ENCODE assay signal across 9 cellular contexts in genomic region chr17:45145035-45145389, GRCh38. TPM values are rescaled to one million over a fixed set of nuclear protein-coding genes. Genes with fewer than 3 reads are reported as not detected.
DNase-seq lines count a peak whose midpoint lies in the region; ATAC-seq, FAIRE-seq and TF ChIP-seq lines count a peak whose summit lies in the region.
"Had no signal": no experiment of that assay in that cellular context is flagged by ENCODE, and none has a peak within 500 bp of the region (broad histone marks: within the 10 kb centered on the region; RNA-seq: fewer than 3 reads in every experiment).

No MANE protein-coding gene starts in this region.

- H4K91ac ChIP-seq in H1 (replicated peaks; ENCODE audit: insufficient read length, low read length) = no peak overlapping the region

- H3K4ac ChIP-seq in H1 (replicated peaks; ENCODE audit: insufficient read length, low read depth, low read length) = peak overlapping the region; percentile 41

- H3K4me1 Mint-ChIP-seq in activated naive CD4-positive, alpha-beta T cell treated with anti-CD3 and anti-CD28 coated beads, Interleukin-2, amount 50 U/mL, for 24 hours = peaks cover 46% of the 10 kb centered on the region
- peaks cover 36 to 40% of the 10 kb centered on the region in 2 donors for H3K4me1 Mint-ChIP-seq in natural killer cell treated with Interleukin-12 subunit alpha and Interleukin-12 subunit beta and Interleukin-15 and Interleukin-18, amount 100 ng/mL, for 72 hours (ENCODE audit: low read depth in 2 of 2)

- peak overlapping the region; percentile 34 to 69 (median 52) for H3K4me3 ChIP-seq in H1 (ENCODE audit: extremely low read depth in 1 of 4, insufficient read depth in 2 of 4, low read depth in 3 of 4, low read length in 4 of 4)
- H3K4me3 ChIP-seq in upper lobe of right lung = peak overlapping the region; percentile 51

- H2BK15ac ChIP-seq in H1 (ENCODE audit: low read length) = peak overlapping the region; percentile 95

- H2BK120ac ChIP-seq in H1 (replicated peaks; ENCODE audit: low read depth, low read length) = no peak overlapping the region

- H3K79me2 ChIP-seq in H1 (ENCODE audit: control insufficient read depth in 1 of 2, insufficient read depth in 2 of 2, low read length in 2 of 2) = peaks cover 0 to 6% of the 10 kb centered on the region in 2 experiments; a peak in 2 of 4 replicates

- no peak overlapping the region for H3K23ac ChIP-seq in H1 (ENCODE audit: insufficient read length)

- no peak for TF ChIP-seq POLR2A in H1 (IDR thresholded peaks at IDR 0.05; ENCODE audit: control extremely low read depth in 1 of 2, low read depth in 2 of 2, low read length in 2 of 2)

- peak overlapping the region; percentile 81 for H3K4me2 ChIP-seq in H1 (ENCODE audit: insufficient read depth in 1 of 2, low read depth in 2 of 2, low read length in 2 of 2)

- H3K14ac ChIP-seq in H1 (ENCODE audit: insufficient read length) = no peak overlapping the region

- WGBS in H1 (ENCODE audit: extremely low coverage in 1 of 2, insufficient coverage in 1 of 2, insufficient read length in 1 of 2, insufficient replicate concordance in 2 of 2, low coverage in 1 of 2, low lambda C conversion rate in 2 of 2, missing lambda C conversion rate in 1 of 2), 2 experiments = 69% methylated on average over 8 of the region's 8 CpGs; no CpG with 5 or more reads in 1 of the 2 experiments

- peak overlapping the region; percentile 52 for H3K4me3 Mint-ChIP-seq in activated naive CD4-positive, alpha-beta T cell treated with anti-CD3 and anti-CD28 coated beads, Interleukin-2, amount 50 U/mL, for 24 hours
- H3K4me3 Mint-ChIP-seq in natural killer cell treated with Interleukin-12 subunit alpha and Interleukin-12 subunit beta and Interleukin-15 and Interleukin-18, amount 100 ng/mL, for 72 hours = peak overlapping the region; percentile 29

- H3K27ac Mint-ChIP-seq in activated naive CD4-positive, alpha-beta T cell treated with anti-CD3 and anti-CD28 coated beads, Interleukin-2, amount 50 U/mL, for 24 hours = no peak overlapping the region
- H3K27ac Mint-ChIP-seq in activated naive CD4-positive, alpha-beta T cell treated with anti-CD3 and anti-CD28 coated beads, Interleukin-2, amount 50 U/mL, for 72 hours = peak overlapping the region in 1 of 2 donors; percentile 46
- H3K27ac Mint-ChIP-seq in natural killer cell treated with Interleukin-12 subunit alpha and Interleukin-12 subunit beta and Interleukin-15 and Interleukin-18, amount 100 ng/mL, for 72 hours = no peak overlapping the region

- CTCF ChIA-PET in H1 (lab: Charles Lee; ENCODE audit: partially characterized antibody) = interaction anchor here (0.6 to 9.4 kb wide), 5 partner anchors 10 to 847 kb away, joined by 3 to 187 read pairs (median 4); partner anchors contain the start of genes ACBD4 and HEXIM2

- TF ChIP-seq RAD21 in H1 (IDR thresholded peaks at IDR 0.05 in 1 of 2, conservative IDR thresholded peaks at IDR 0.05 in 1 of 2; ENCODE audit: low read depth in 2 of 2, low read length in 2 of 2) = no peak

- peak overlapping the region; percentile 47; the same call in 1 of the 2 replicates for H2BK5ac ChIP-seq in H1 (ENCODE audit: low read depth, low read length)

- peaks cover 3% of the 10 kb centered on the region for H3K36me3 Mint-ChIP-seq in activated naive CD4-positive, alpha-beta T cell treated with anti-CD3 and anti-CD28 coated beads, Interleukin-2, amount 50 U/mL, for 24 hours
- H3K36me3 Mint-ChIP-seq in activated naive CD4-positive, alpha-beta T cell treated with anti-CD3 and anti-CD28 coated beads, Interleukin-2, amount 50 U/mL, for 72 hours = peaks cover 24 to 31% of the 10 kb centered on the region in 2 donors
- H3K36me3 Mint-ChIP-seq in natural killer cell treated with Interleukin-12 subunit alpha and Interleukin-12 subunit beta and Interleukin-15 and Interleukin-18, amount 100 ng/mL, for 72 hours = peaks cover 4% of the 10 kb centered on the region

- no peaks in the 10 kb centered on the region for H3K9me3 ChIP-seq in H1 (ENCODE audit: insufficient read depth in 2 of 2, low read depth in 1 of 2, low read length in 1 of 2)
- no peaks in the 10 kb centered on the region for H3K9me3 ChIP-seq in upper lobe of right lung

- peak overlapping the region; percentile 10 for H3K56ac ChIP-seq in H1 (replicated peaks; ENCODE audit: insufficient read length, low read depth, low read length)

- peak overlapping the region; percentile 99; the same call in 1 of the 2 replicates for H2AK5ac ChIP-seq in H1 (ENCODE audit: low read depth, low read length)

- TF ChIP-seq CTCF in H1 (IDR thresholded peaks at IDR 0.05; ENCODE audit: control extremely low read depth in 1 of 3, insufficient read depth in 1 of 3, low read depth in 1 of 3, low read length in 3 of 3) (no peak), upper lobe of right lung (IDR thresholded peaks at IDR 0.05) (no peak)

- DNase-seq in activated naive CD4-positive, alpha-beta T cell treated with anti-CD3 and anti-CD28 coated beads, Interleukin-2, amount 50 U/mL, for 72 hours (ENCODE audit: low spot score in 2 of 2) = no peak
- DNase-seq in H1 (ENCODE audit: low read depth in 1 of 2, low spot score in 2 of 2) (no peak), upper lobe of right lung (no peak)
- no peak for DNase-seq in natural killer cell treated with Interleukin-12 subunit alpha and Interleukin-12 subunit beta and Interleukin-15 and Interleukin-18, amount 100 ng/mL, for 72 hours (ENCODE audit: low spot score)
- no peak for DNase-seq in activated CD4-positive, alpha-beta T cell treated with anti-CD3 and anti-CD28 coated beads for 1 hour

- H3K36me3 ChIP-seq in H1 (ENCODE audit: control insufficient read depth in 2 of 4, insufficient read depth in 4 of 4, low read length in 3 of 4) = no peaks in the 10 kb centered on the region
- H3K36me3 ChIP-seq in upper lobe of right lung = no peaks in the 10 kb centered on the region

- ATAC-seq in activated naive CD4-positive, alpha-beta T cell treated with anti-CD3 and anti-CD28 coated beads, Interleukin-2, amount 50 U/mL, for 72 hours = no peak
- no peak for ATAC-seq in natural killer cell treated with Interleukin-12 subunit alpha and Interleukin-12 subunit beta and Interleukin-15 and Interleukin-18, amount 100 ng/mL, for 72 hours
- ATAC-seq in upper lobe of right lung (no peak), HG02623 (IDR thresholded peaks at IDR 0.05; ENCODE audit: unreplicated experiment) (no peak), GM21786 (IDR thresholded peaks at IDR 0.05; ENCODE audit: unreplicated experiment) (no peak)

- H4K5ac ChIP-seq in H1 (ENCODE audit: insufficient read length, low read depth, low read length) = peak overlapping the region; percentile 23

- peak overlapping the region; percentile 87; the same call in 1 of the 2 replicates for H2BK12ac ChIP-seq in H1 (ENCODE audit: low read depth, low read length)

- POLR2A ChIA-PET in H1 (lab: Charles Lee; ENCODE audit: partially characterized antibody) = interaction anchor here (8.8 to 20.3 kb wide), 3 partner anchors 13 to 52 kb away, joined by 185 to 1076 read pairs (median 199); partner anchors contain the start of genes ACBD4, HEXIM2 and PLCD3

- H3K27me3 Mint-ChIP-seq in activated naive CD4-positive, alpha-beta T cell treated with anti-CD3 and anti-CD28 coated beads, Interleukin-2, amount 50 U/mL, for 24 hours = no peaks in the 10 kb centered on the region
- H3K27me3 Mint-ChIP-seq in natural killer cell treated with Interleukin-12 subunit alpha and Interleukin-12 subunit beta and Interleukin-15 and Interleukin-18, amount 100 ng/mL, for 72 hours = no peaks in the 10 kb centered on the region

- H2BK20ac ChIP-seq in H1 (ENCODE audit: low read length) = no peak overlapping the region

- no peaks in the 10 kb centered on the region for H3K9me3 Mint-ChIP-seq in activated naive CD4-positive, alpha-beta T cell treated with anti-CD3 and anti-CD28 coated beads, Interleukin-2, amount 50 U/mL, for 24 hours
- H3K9me3 Mint-ChIP-seq in activated naive CD4-positive, alpha-beta T cell treated with anti-CD3 and anti-CD28 coated beads, Interleukin-2, amount 50 U/mL, for 72 hours = no peaks in the 10 kb centered on the region
- H3K9me3 Mint-ChIP-seq in natural killer cell treated with Interleukin-12 subunit alpha and Interleukin-12 subunit beta and Interleukin-15 and Interleukin-18, amount 100 ng/mL, for 72 hours = no peaks in the 10 kb centered on the region

- peaks cover 3 to 23% (median 19%) of the 10 kb centered on the region in 4 experiments for H3K4me1 ChIP-seq in H1 (replicated peaks in 1 of 4; ENCODE audit: control insufficient read depth in 3 of 4, insufficient read depth in 4 of 4, low read length in 3 of 4)
- H3K4me1 ChIP-seq in upper lobe of right lung = peaks cover 29% of the 10 kb centered on the region

- H3K23me2 ChIP-seq in H1 (ENCODE audit: low read depth, low read length) = peaks cover 22% of the 10 kb centered on the region

- peaks cover 3% of the 10 kb centered on the region; the same call in 1 of the 2 replicates for H3K79me1 ChIP-seq in H1 (ENCODE audit: low read depth, low read length)

- H3K27me3 ChIP-seq in H1 (replicated peaks in 1 of 4; ENCODE audit: control insufficient read depth in 3 of 4, extremely low read depth in 1 of 4, insufficient read depth in 3 of 4, low read length in 3 of 4) (no peaks in the 10 kb centered on the region), upper lobe of right lung (no peaks in the 10 kb centered on the region)

- no peak for TF ChIP-seq EP300 in H1 (IDR thresholded peaks at IDR 0.05; ENCODE audit: borderline replicate concordance in 1 of 2, low read depth in 2 of 2, low read length in 2 of 2)

- no peak overlapping the region for H2AFZ ChIP-seq in H1 (ENCODE audit: low read length)

- intact Hi-C loops in upper lobe of right lung (cut with DNase I) = no loop called here

- peak overlapping the region; percentile 81 for H4K8ac ChIP-seq in H1 (ENCODE audit: extremely low read depth, insufficient read depth, low read length)

- H3K27ac ChIP-seq in H1 (ENCODE audit: low read depth, low read length) (no peak overlapping the region), upper lobe of right lung (peak overlapping the region; percentile 87)
- H3K27ac ChIP-seq: C4-2B had no signal

- no peak overlapping the region; a peak in 1 of 7 replicates for H3K9ac ChIP-seq in H1 (replicated peaks in 1 of 4; ENCODE audit: extremely low read depth in 1 of 4, low read depth in 3 of 4, low read length in 3 of 4)

- H3K18ac ChIP-seq in H1 (ENCODE audit: extremely low read depth, low read length) = peak overlapping the region; percentile 71

- peaks cover 0 to 5% of the 10 kb centered on the region in 2 experiments for H4K20me1 ChIP-seq in H1 (replicated peaks in 1 of 2; ENCODE audit: control insufficient read depth in 1 of 2, insufficient read depth in 2 of 2, low read length in 2 of 2)

- no peak for FAIRE-seq in H1 (lab: Jason Lieb, UNC)

RNA-seq across cellular contexts. Expression of gene HEXIM1, which starts 3.3 kb away (rescaled TPM):
- 10 to 100 TPM; 50.9 to 93.3 TPM for total RNA-seq in activated naive CD4-positive, alpha-beta T cell treated with anti-CD3 and anti-CD28 coated beads, Interleukin-2, amount 50 U/mL, for 72 hours
- total RNA-seq in H1 (2021; fragmentation: NEBNext Ultra II Directional; extraction: Animal tissue kit (Norgen Biotek cat#: 25700)) = 36.9 and 38.3 TPM in 2 replicates
- polyA plus RNA-seq in H1 (2011; rRNA removed) = 9.1 and 11.1 TPM in 2 replicates
- 14.0 TPM for polyA plus RNA-seq in H1 (2011; cell fraction: cytosol; rRNA removed)
- 10.2 TPM for polyA plus RNA-seq in H1 (2011; cell fraction: nucleus; rRNA removed)
- 16.8 to 21.8 TPM (median 20.6 TPM) in 4 replicates for polyA plus RNA-seq in H1 (2012, experiment 1 of 2)
- polyA plus RNA-seq in H1 (2012, experiment 2 of 2) = 7.1 TPM
- polyA plus RNA-seq in H1 (2013, experiment 1 of 2) = 18.9 TPM
- polyA plus RNA-seq in H1 (2013, experiment 2 of 2) = 18.6 TPM
- 2.5 and 3.5 TPM in 2 replicates for polyA minus RNA-seq in H1 (2011; rRNA and poly(A)+ RNA removed)
- 6.5 TPM for polyA minus RNA-seq in H1 (2011; cell fraction: cytosol; rRNA and poly(A)+ RNA removed)
- polyA minus RNA-seq in H1 (2011; cell fraction: nucleus; rRNA and poly(A)+ RNA removed) = 7.7 TPM
- total RNA-seq in natural killer cell treated with Interleukin-12 subunit alpha and Interleukin-12 subunit beta and Interleukin-15 and Interleukin-18, amount 100 ng/mL, for 72 hours = 10 to 100 TPM; 48.0 to 66.9 TPM
- 36.1 TPM for total RNA-seq in upper lobe of right lung

RNA-seq across cellular contexts. Expression of gene ACBD4, which starts 9.5 kb away (rescaled TPM):
- 10 to 100 TPM; 12.9 to 18.9 TPM for total RNA-seq in activated naive CD4-positive, alpha-beta T cell treated with anti-CD3 and anti-CD28 coated beads, Interleukin-2, amount 50 U/mL, for 72 hours
- 9.3 and 10.7 TPM in 2 replicates for total RNA-seq in H1 (2021; fragmentation: NEBNext Ultra II Directional; extraction: Animal tissue kit (Norgen Biotek cat#: 25700))
- polyA plus RNA-seq in H1 (2011; rRNA removed) = 7.3 and 14.2 TPM in 2 replicates
- polyA plus RNA-seq in H1 (2011; cell fraction: cytosol; rRNA removed) = 15.5 TPM
- 47.3 TPM for polyA plus RNA-seq in H1 (2011; cell fraction: nucleus; rRNA removed)
- 10.5 to 14.1 TPM (median 12.7 TPM) in 4 replicates for polyA plus RNA-seq in H1 (2012, experiment 1 of 2)
- 9.2 TPM for polyA plus RNA-seq in H1 (2012, experiment 2 of 2)
- 9.3 TPM for polyA plus RNA-seq in H1 (2013, experiment 1 of 2)
- polyA plus RNA-seq in H1 (2013, experiment 2 of 2) = 7.3 TPM
- polyA minus RNA-seq in H1 (2011; rRNA and poly(A)+ RNA removed) = 7.1 and 7.7 TPM in 2 replicates
- 8.5 TPM for polyA minus RNA-seq in H1 (2011; cell fraction: cytosol; rRNA and poly(A)+ RNA removed)
- polyA minus RNA-seq in H1 (2011; cell fraction: nucleus; rRNA and poly(A)+ RNA removed) = 18.7 TPM
- total RNA-seq in natural killer cell treated with Interleukin-12 subunit alpha and Interleukin-12 subunit beta and Interleukin-15 and Interleukin-18, amount 100 ng/mL, for 72 hours = 10 to 100 TPM in 1 of 2 donors, 1 to 10 TPM in 1; 8.3 to 14.8 TPM
- 16.3 TPM for total RNA-seq in upper lobe of right lung

RNA-seq across cellular contexts. Expression of gene PLCD3, which starts 12.7 kb away (rescaled TPM):
- 1 to 10 TPM; 3.9 to 7.7 TPM for total RNA-seq in activated naive CD4-positive, alpha-beta T cell treated with anti-CD3 and anti-CD28 coated beads, Interleukin-2, amount 50 U/mL, for 72 hours
- 42.7 and 48.1 TPM in 2 replicates for total RNA-seq in H1 (2021; fragmentation: NEBNext Ultra II Directional; extraction: Animal tissue kit (Norgen Biotek cat#: 25700))
- polyA plus RNA-seq in H1 (2011; rRNA removed) = 26.5 and 32.3 TPM in 2 replicates
- 24.7 TPM for polyA plus RNA-seq in H1 (2011; cell fraction: cytosol; rRNA removed)
- polyA plus RNA-seq in H1 (2011; cell fraction: nucleus; rRNA removed) = 28.3 TPM
- polyA plus RNA-seq in H1 (2012, experiment 1 of 2) = 21.6 to 33.0 TPM (median 28.2 TPM) in 4 replicates
- polyA plus RNA-seq in H1 (2012, experiment 2 of 2) = 27.8 TPM
- polyA plus RNA-seq in H1 (2013, experiment 1 of 2) = 20.4 TPM
- 20.7 TPM for polyA plus RNA-seq in H1 (2013, experiment 2 of 2)
- 16.3 and 24.8 TPM in 2 replicates for polyA minus RNA-seq in H1 (2011; rRNA and poly(A)+ RNA removed)
- polyA minus RNA-seq in H1 (2011; cell fraction: cytosol; rRNA and poly(A)+ RNA removed) = 18.3 TPM
- polyA minus RNA-seq in H1 (2011; cell fraction: nucleus; rRNA and poly(A)+ RNA removed) = 25.1 TPM
- 1 to 10 TPM; 2.7 to 5.9 TPM for total RNA-seq in natural killer cell treated with Interleukin-12 subunit alpha and Interleukin-12 subunit beta and Interleukin-15 and Interleukin-18, amount 100 ng/mL, for 72 hours
- 37.0 TPM for total RNA-seq in upper lobe of right lung

RNA-seq across cellular contexts. Expression of gene HEXIM2, which starts 16.7 kb away (rescaled TPM):
- total RNA-seq in activated naive CD4-positive, alpha-beta T cell treated with anti-CD3 and anti-CD28 coated beads, Interleukin-2, amount 50 U/mL, for 72 hours = 1 to 10 TPM; 6.0 to 6.3 TPM
- 13.2 and 13.9 TPM in 2 replicates for total RNA-seq in H1 (2021; fragmentation: NEBNext Ultra II Directional; extraction: Animal tissue kit (Norgen Biotek cat#: 25700))
- polyA plus RNA-seq in H1 (2011; rRNA removed) = 7.5 and 10.6 TPM in 2 replicates
- 11.8 TPM for polyA plus RNA-seq in H1 (2011; cell fraction: cytosol; rRNA removed)
- 9.0 TPM for polyA plus RNA-seq in H1 (2011; cell fraction: nucleus; rRNA removed)
- 7.8 to 13.6 TPM (median 12.5 TPM) in 4 replicates for polyA plus RNA-seq in H1 (2012, experiment 1 of 2)
- polyA plus RNA-seq in H1 (2012, experiment 2 of 2) = 13.0 TPM
- polyA plus RNA-seq in H1 (2013, experiment 1 of 2) = 4.2 TPM
- polyA plus RNA-seq in H1 (2013, experiment 2 of 2) = 4.1 TPM
- polyA minus RNA-seq in H1 (2011; rRNA and poly(A)+ RNA removed) = 5.9 and 6.0 TPM in 2 replicates
- 5.0 TPM for polyA minus RNA-seq in H1 (2011; cell fraction: cytosol; rRNA and poly(A)+ RNA removed)
- 5.5 TPM for polyA minus RNA-seq in H1 (2011; cell fraction: nucleus; rRNA and poly(A)+ RNA removed)
- 10 to 100 TPM in 1 of 2 donors, 1 to 10 TPM in 1; 6.1 to 10.7 TPM for total RNA-seq in natural killer cell treated with Interleukin-12 subunit alpha and Interleukin-12 subunit beta and Interleukin-15 and Interleukin-18, amount 100 ng/mL, for 72 hours
- 5.7 TPM for total RNA-seq in upper lobe of right lung
